ENCODE assay signal across 1 cellular context in the genomic region with DNA sequence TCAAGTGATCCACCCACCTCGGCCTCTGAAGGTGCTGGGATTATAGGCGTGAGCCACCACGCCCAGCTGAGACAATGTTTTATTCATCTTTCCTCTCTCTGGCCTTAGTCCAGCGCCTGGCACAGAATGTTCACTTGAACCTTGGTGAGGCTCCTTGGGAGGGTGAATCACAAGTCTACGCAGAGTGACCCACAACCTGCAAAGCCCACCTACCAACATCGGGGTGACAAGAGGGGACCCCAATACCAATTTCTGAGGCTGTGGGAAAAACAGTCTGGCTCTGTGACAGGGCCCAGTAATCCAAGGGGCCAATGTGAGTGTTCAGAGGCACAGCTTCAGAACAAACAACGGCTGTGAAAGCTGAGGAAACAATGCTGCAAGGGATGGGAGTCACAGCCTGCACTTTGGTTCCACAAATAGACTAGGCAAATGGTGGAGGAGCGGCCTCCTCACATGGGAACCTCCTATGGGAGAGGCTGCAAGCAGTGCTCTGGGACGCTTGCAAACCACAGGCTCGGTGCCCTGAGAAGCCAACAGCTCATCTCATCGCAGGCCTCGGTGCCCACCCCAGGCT.
TF ChIP-seq lines count a peak whose summit lies in the region.

No MANE protein-coding gene starts in this region.

TF ChIP-seq in HepG2, 621 proteins besides CTCF, POLR2A, EP300 and RAD21 (continued from another document and continues in another):
- TF ChIP-seq ZNF768 (CRISPR knock-in tag; IDR thresholded peaks at IDR 0.05) = peak; percentile 52; the same call in 1 of the 2 replicates
- TF ChIP-seq TBX3 (IDR thresholded peaks at IDR 0.05; ENCODE audit: borderline replicate concordance) = peak; percentile 26; the same call in 1 of the 2 replicates
- TF ChIP-seq CBX5 (CRISPR knock-in tag; IDR thresholded peaks at IDR 0.05; ENCODE audit: borderline replicate concordance) = peak; percentile 71; the same call in 1 of the 2 replicates
- TF ChIP-seq, protein P1, sequence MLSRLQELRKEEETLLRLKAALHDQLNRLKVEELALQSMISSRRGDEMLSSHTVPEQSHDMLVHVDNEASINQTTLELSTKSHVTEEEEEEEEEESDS (CRISPR knock-in tag; IDR thresholded peaks at IDR 0.05; ENCODE audit: borderline replicate concordance) = no peak
- no peak for TF ChIP-seq GABPA (IDR thresholded peaks at IDR 0.05; ENCODE audit: low read depth, low read length)
- no peak; the same call in 1 of the 2 replicates for TF ChIP-seq GABPA (CRISPR knock-in tag; IDR thresholded peaks at IDR 0.05; ENCODE audit: low read depth)
- no peak; the same call in 1 of the 2 replicates for TF ChIP-seq ZNF343 (CRISPR knock-in tag; IDR thresholded peaks at IDR 0.05)
- TF ChIP-seq PITX1 (CRISPR knock-in tag; IDR thresholded peaks at IDR 0.05) = peak; percentile 82
- TF ChIP-seq, protein P2, sequence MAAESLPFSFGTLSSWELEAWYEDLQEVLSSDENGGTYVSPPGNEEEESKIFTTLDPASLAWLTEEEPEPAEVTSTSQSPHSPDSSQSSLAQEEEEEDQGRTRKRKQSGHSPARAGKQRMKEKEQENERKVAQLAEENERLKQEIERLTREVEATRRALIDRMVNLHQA (CRISPR knock-in tag; IDR thresholded peaks at IDR 0.05) = no peak
- no peak for TF ChIP-seq KLF13 (CRISPR knock-in tag; IDR thresholded peaks at IDR 0.05)
- peak; percentile 76 for TF ChIP-seq MYC (CRISPR knock-in tag; IDR thresholded peaks at IDR 0.05; ENCODE audit: borderline replicate concordance)
- TF ChIP-seq SIN3A (IDR thresholded peaks at IDR 0.05; ENCODE audit: borderline replicate concordance, low read depth, low read length) = no peak
- TF ChIP-seq NFATC3 (CRISPR knock-in tag; IDR thresholded peaks at IDR 0.05) = no peak
- no peak for TF ChIP-seq ZFP62 (CRISPR knock-in tag; IDR thresholded peaks at IDR 0.05)
- TF ChIP-seq, protein P3, sequence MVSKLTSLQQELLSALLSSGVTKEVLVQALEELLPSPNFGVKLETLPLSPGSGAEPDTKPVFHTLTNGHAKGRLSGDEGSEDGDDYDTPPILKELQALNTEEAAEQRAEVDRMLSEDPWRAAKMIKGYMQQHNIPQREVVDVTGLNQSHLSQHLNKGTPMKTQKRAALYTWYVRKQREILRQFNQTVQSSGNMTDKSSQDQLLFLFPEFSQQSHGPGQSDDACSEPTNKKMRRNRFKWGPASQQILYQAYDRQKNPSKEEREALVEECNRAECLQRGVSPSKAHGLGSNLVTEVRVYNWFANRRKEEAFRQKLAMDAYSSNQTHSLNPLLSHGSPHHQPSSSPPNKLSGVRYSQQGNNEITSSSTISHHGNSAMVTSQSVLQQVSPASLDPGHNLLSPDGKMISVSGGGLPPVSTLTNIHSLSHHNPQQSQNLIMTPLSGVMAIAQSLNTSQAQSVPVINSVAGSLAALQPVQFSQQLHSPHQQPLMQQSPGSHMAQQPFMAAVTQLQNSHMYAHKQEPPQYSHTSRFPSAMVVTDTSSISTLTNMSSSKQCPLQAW (CRISPR knock-in tag; IDR thresholded peaks at IDR 0.05) = peak; percentile 86
- TF ChIP-seq ZKSCAN5 (CRISPR knock-in tag; IDR thresholded peaks at IDR 0.05) = 0 out of 2 replicates have a peak, but pooled peaks have one; percentile 28
- TF ChIP-seq RBM39 (IDR thresholded peaks at IDR 0.05; ENCODE audit: low read depth, low read length, poor library complexity, severe bottlenecking) = no peak
- TF ChIP-seq KDM6A (CRISPR knock-in tag; IDR thresholded peaks at IDR 0.05; ENCODE audit: low read depth) = peak; percentile 91
- no peak for TF ChIP-seq MTA3 (CRISPR knock-in tag; IDR thresholded peaks at IDR 0.05)
- TF ChIP-seq, protein P4, sequence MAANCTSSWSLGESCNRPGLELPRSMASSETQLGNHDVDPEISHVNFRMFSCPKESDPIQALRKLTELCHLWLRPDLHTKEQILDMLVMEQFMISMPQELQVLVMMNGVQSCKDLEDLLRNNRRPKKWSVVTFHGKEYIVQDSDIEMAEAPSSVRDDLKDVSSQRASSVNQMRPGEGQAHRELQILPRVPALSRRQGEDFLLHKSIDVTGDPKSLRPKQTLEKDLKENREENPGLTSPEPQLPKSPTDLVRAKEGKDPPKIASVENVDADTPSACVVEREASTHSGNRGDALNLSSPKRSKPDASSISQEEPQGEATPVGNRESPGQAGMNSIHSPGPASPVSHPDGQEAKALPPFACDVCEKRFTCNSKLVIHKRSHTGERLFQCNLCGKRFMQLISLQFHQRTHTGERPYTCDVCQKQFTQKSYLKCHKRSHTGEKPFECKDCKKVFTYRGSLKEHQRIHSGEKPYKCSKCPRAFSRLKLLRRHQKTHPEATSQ (CRISPR knock-in tag; IDR thresholded peaks at IDR 0.05; ENCODE audit: borderline replicate concordance) = peak; percentile 46; the same call in 1 of the 2 replicates
- no peak for TF ChIP-seq NONO (IDR thresholded peaks at IDR 0.05)
- TF ChIP-seq NONO (CRISPR knock-in tag; conservative IDR thresholded peaks at IDR 0.05) = no peak; the same call in 1 of the 2 replicates
- TF ChIP-seq ZBTB7A (CRISPR knock-in tag; IDR thresholded peaks at IDR 0.05) = no peak; the same call in 1 of the 2 replicates
- TF ChIP-seq, protein P5, sequence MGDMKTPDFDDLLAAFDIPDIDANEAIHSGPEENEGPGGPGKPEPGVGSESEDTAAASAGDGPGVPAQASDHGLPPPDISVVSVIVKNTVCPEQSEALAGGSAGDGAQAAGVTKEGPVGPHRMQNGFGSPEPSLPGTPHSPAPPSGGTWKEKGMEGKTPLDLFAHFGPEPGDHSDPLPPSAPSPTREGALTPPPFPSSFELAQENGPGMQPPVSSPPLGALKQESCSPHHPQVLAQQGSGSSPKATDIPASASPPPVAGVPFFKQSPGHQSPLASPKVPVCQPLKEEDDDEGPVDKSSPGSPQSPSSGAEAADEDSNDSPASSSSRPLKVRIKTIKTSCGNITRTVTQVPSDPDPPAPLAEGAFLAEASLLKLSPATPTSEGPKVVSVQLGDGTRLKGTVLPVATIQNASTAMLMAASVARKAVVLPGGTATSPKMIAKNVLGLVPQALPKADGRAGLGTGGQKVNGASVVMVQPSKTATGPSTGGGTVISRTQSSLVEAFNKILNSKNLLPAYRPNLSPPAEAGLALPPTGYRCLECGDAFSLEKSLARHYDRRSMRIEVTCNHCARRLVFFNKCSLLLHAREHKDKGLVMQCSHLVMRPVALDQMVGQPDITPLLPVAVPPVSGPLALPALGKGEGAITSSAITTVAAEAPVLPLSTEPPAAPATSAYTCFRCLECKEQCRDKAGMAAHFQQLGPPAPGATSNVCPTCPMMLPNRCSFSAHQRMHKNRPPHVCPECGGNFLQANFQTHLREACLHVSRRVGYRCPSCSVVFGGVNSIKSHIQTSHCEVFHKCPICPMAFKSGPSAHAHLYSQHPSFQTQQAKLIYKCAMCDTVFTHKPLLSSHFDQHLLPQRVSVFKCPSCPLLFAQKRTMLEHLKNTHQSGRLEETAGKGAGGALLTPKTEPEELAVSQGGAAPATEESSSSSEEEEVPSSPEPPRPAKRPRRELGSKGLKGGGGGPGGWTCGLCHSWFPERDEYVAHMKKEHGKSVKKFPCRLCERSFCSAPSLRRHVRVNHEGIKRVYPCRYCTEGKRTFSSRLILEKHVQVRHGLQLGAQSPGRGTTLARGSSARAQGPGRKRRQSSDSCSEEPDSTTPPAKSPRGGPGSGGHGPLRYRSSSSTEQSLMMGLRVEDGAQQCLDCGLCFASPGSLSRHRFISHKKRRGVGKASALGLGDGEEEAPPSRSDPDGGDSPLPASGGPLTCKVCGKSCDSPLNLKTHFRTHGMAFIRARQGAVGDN (CRISPR knock-in tag; IDR thresholded peaks at IDR 0.05) = peak; percentile 81
- TF ChIP-seq, protein P6, sequence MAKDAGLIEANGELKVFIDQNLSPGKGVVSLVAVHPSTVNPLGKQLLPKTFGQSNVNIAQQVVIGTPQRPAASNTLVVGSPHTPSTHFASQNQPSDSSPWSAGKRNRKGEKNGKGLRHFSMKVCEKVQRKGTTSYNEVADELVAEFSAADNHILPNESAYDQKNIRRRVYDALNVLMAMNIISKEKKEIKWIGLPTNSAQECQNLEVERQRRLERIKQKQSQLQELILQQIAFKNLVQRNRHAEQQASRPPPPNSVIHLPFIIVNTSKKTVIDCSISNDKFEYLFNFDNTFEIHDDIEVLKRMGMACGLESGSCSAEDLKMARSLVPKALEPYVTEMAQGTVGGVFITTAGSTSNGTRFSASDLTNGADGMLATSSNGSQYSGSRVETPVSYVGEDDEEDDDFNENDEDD (CRISPR knock-in tag; IDR thresholded peaks at IDR 0.05; ENCODE audit: borderline replicate concordance) = no peak
- no peak for TF ChIP-seq ZBTB3 (CRISPR knock-in tag; IDR thresholded peaks at IDR 0.05; ENCODE audit: borderline replicate concordance, low read depth)
- TF ChIP-seq, protein P7, sequence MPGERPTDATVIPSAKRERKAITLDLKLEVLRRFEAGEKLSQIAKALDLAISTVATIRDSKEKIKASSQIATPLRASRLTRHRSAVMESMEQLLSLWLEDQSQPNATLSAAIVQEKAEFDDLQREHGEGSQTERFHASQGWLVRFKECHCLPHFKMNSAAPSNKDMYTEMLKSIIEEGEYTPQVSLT (CRISPR knock-in tag; IDR thresholded peaks at IDR 0.05; ENCODE audit: borderline replicate concordance, low read depth) = no peak
- TF ChIP-seq RFXANK (CRISPR knock-in tag; IDR thresholded peaks at IDR 0.05) = no peak
- TF ChIP-seq, protein P8, sequence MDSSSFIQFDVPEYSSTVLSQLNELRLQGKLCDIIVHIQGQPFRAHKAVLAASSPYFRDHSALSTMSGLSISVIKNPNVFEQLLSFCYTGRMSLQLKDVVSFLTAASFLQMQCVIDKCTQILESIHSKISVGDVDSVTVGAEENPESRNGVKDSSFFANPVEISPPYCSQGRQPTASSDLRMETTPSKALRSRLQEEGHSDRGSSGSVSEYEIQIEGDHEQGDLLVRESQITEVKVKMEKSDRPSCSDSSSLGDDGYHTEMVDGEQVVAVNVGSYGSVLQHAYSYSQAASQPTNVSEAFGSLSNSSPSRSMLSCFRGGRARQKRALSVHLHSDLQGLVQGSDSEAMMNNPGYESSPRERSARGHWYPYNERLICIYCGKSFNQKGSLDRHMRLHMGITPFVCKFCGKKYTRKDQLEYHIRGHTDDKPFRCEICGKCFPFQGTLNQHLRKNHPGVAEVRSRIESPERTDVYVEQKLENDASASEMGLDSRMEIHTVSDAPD (CRISPR knock-in tag; IDR thresholded peaks at IDR 0.05) = peak; percentile 52
- TF ChIP-seq, protein P9, sequence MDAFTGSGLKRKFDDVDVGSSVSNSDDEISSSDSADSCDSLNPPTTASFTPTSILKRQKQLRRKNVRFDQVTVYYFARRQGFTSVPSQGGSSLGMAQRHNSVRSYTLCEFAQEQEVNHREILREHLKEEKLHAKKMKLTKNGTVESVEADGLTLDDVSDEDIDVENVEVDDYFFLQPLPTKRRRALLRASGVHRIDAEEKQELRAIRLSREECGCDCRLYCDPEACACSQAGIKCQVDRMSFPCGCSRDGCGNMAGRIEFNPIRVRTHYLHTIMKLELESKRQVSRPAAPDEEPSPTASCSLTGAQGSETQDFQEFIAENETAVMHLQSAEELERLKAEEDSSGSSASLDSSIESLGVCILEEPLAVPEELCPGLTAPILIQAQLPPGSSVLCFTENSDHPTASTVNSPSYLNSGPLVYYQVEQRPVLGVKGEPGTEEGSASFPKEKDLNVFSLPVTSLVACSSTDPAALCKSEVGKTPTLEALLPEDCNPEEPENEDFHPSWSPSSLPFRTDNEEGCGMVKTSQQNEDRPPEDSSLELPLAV (CRISPR knock-in tag; conservative IDR thresholded peaks at IDR 0.05; ENCODE audit: low read depth) = no peak
- 0 out of 2 replicates have a peak, but pooled peaks have one; percentile 54 for TF ChIP-seq ZNF337 (CRISPR knock-in tag; IDR thresholded peaks at IDR 0.05; ENCODE audit: borderline replicate concordance, low read depth)
- TF ChIP-seq, protein P10, sequence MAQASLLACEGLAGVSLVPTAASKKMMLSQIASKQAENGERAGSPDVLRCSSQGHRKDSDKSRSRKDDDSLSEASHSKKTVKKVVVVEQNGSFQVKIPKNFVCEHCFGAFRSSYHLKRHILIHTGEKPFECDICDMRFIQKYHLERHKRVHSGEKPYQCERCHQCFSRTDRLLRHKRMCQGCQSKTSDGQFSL (CRISPR knock-in tag; IDR thresholded peaks at IDR 0.05) = peak; percentile 24; the same call in 1 of the 2 replicates
- TF ChIP-seq MAZ (IDR thresholded peaks at IDR 0.05; ENCODE audit: borderline replicate concordance, low read depth, low read length) = peak; percentile 11; the same call in 1 of the 2 replicates
- TF ChIP-seq MAZ (CRISPR knock-in tag; IDR thresholded peaks at IDR 0.05; ENCODE audit: low read depth) = peak; percentile 68; the same call in 1 of the 2 replicates
- TF ChIP-seq ZNF136 (CRISPR knock-in tag; IDR thresholded peaks at IDR 0.05; ENCODE audit: low read depth) = no peak
- TF ChIP-seq, protein P11, sequence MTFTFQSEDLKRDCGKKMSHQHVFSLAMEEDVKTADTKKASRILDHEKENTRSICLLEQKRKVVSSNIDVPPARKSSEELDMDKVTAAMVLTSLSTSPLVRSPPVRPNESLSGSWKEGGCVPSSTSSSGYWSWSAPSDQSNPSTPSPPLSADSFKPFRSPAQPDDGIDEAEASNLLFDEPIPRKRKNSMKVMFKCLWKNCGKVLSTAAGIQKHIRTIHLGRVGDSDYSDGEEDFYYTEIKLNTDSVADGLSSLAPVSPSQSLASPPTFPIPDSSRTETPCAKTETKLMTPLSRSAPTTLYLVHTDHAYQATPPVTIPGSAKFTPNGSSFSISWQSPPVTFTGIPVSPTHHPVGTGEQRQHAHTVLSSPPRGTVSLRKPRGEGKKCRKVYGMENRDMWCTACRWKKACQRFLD (CRISPR knock-in tag; IDR thresholded peaks at IDR 0.05; ENCODE audit: borderline replicate concordance) = no peak
- TF ChIP-seq ZFP41 (CRISPR knock-in tag; IDR thresholded peaks at IDR 0.05; ENCODE audit: borderline replicate concordance) = no peak
- TF ChIP-seq, protein P12, sequence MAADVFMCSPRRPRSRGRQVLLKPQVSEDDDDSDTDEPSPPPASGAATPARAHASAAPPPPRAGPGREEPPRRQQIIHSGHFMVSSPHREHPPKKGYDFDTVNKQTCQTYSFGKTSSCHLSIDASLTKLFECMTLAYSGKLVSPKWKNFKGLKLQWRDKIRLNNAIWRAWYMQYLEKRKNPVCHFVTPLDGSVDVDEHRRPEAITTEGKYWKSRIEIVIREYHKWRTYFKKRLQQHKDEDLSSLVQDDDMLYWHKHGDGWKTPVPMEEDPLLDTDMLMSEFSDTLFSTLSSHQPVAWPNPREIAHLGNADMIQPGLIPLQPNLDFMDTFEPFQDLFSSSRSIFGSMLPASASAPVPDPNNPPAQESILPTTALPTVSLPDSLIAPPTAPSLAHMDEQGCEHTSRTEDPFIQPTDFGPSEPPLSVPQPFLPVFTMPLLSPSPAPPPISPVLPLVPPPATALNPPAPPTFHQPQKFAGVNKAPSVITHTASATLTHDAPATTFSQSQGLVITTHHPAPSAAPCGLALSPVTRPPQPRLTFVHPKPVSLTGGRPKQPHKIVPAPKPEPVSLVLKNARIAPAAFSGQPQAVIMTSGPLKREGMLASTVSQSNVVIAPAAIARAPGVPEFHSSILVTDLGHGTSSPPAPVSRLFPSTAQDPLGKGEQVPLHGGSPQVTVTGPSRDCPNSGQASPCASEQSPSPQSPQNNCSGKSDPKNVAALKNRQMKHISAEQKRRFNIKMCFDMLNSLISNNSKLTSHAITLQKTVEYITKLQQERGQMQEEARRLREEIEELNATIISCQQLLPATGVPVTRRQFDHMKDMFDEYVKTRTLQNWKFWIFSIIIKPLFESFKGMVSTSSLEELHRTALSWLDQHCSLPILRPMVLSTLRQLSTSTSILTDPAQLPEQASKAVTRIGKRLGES (CRISPR knock-in tag; IDR thresholded peaks at IDR 0.05; ENCODE audit: borderline replicate concordance) = no peak
- no peak for TF ChIP-seq REL (CRISPR knock-in tag; conservative IDR thresholded peaks at IDR 0.05)
- TF ChIP-seq ZNF672 (CRISPR knock-in tag; IDR thresholded peaks at IDR 0.05) = no peak
- no peak for TF ChIP-seq ZNF891 (CRISPR knock-in tag; IDR thresholded peaks at IDR 0.05)
